In the genomic region with DNA sequence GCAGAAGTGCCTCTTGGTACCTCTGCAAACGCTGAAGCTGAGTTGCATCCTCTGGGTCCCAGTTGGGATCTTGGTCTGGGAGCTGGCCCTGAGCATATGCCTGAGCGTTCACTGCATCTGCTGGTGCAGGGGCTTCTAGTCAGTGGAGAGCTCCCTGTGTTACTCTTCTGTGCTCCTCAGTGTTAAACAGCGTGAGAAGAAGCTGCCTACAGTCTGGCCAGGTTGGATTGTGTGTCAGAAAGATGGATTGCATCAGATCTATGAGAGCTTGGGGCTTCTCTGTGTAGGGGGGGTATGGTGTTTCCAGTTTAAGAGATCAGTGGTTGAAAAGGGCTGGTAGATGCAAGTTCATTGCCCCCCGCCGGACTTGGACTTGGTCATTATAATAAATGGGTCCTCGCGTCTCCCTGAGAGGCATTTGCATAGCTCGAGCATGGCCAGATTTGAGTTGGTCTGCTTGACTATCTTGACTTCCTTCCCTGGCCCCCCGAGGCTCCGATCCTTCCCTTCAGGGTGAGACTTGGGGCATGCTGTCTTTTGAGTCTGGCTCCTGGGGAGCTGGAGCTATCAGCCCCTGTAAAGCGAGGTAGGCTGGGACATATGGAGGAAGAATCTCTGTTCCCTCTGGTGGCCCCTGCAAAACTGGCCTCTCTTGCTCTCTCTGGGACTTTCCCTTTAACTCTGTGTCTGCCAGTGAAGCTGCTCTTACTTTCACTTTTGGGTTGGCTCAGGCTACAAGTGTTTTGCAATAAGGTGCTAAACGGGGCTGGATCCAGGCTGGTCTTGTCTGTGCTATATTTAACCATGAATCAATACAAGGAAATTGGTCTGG, we compare ENCODE assay signal across 8 cellular contexts. TPM values are rescaled to one million over a fixed set of nuclear protein-coding genes. Genes with fewer than 3 reads are reported as not detected.
DNase-seq lines count a peak whose midpoint lies in the region; ATAC-seq and TF ChIP-seq lines count a peak whose summit lies in the region.
"Had no signal": no experiment of that assay in that cellular context is flagged by ENCODE, and none has a peak within 500 bp of the region (broad histone marks: within the 10 kb centered on the region; RNA-seq: fewer than 3 reads in every experiment).

No MANE protein-coding gene starts in this region.

- peaks cover 0 to 3% of the 10 kb centered on the region in 2 donors for H3K9me3 Mint-ChIP-seq in activated T-cell treated with anti-CD3 and anti-CD28 coated beads, Interleukin-2, amount 50 U/mL, for 72 hours

- DNase-seq in GM19240 (ENCODE audit: insufficient read length, low spot score) (peak; percentile 75), LNCaP clone FGC (ENCODE audit: low read depth) (no peak), left ventricle myocardium superior (no peak), occipital lobe (lab: John Stamatoyannopoulos, UW) (no peak), ureter (ENCODE audit: low spot score) (no peak)
- peak; percentile 45 to 56 for DNase-seq in activated T-cell treated with anti-CD3 and anti-CD28 coated beads, Interleukin-2, amount 50 U/mL, for 72 hours
- peak; percentile 20 to 26 for DNase-seq in stimulated activated CD4-positive, alpha-beta T cell treated with anti-CD3 and anti-CD28 coated beads, Interleukin-1b, Interleukin-23, amount 100 ng/mL, for 4 hours (ENCODE audit: low read depth in 2 of 2)

- H3K4me3 Mint-ChIP-seq in activated T-cell treated with anti-CD3 and anti-CD28 coated beads, Interleukin-2, amount 50 U/mL, for 72 hours, result peak overlapping the region; percentile 81 to 92

- TF ChIP-seq CTCF in LNCaP clone FGC (IDR thresholded peaks at IDR 0.05; ENCODE audit: control insufficient read depth, extremely low read depth, insufficient read depth), result no peak

- H3K27ac Mint-ChIP-seq in activated T-cell treated with anti-CD3 and anti-CD28 coated beads, Interleukin-2, amount 50 U/mL, for 72 hours, result peak overlapping the region; percentile 69
- H3K27ac Mint-ChIP-seq: brain had no signal

- peaks cover 31% of the 10 kb centered on the region for H3K4me1 Mint-ChIP-seq in activated T-cell treated with anti-CD3 and anti-CD28 coated beads, Interleukin-2, amount 50 U/mL, for 72 hours (ENCODE audit: low read depth)
- H3K4me1 Mint-ChIP-seq: brain had no signal

- peak; percentile 96 for ATAC-seq in activated T-cell treated with anti-CD3 and anti-CD28 coated beads, Interleukin-2, amount 50 U/mL, for 72 hours (replicated peaks in 1 of 2)
- ATAC-seq in left ventricle myocardium superior, result peak; percentile 77

- 0 out of 2 replicates have a peak overlapping the region, but pooled peaks have one; percentile 14 for H3K4me3 ChIP-seq in LNCaP clone FGC (ENCODE audit: low read depth, low read length)

- no peaks in the 10 kb centered on the region for H3K27me3 Mint-ChIP-seq in activated T-cell treated with anti-CD3 and anti-CD28 coated beads, Interleukin-2, amount 50 U/mL, for 72 hours (ENCODE audit: low read depth)

- intact Hi-C loops in left ventricle myocardium superior (cut with micrococcal nuclease), result no loop called here

- peaks cover 0 to under 1% of the 10 kb centered on the region in 2 donors for H3K36me3 Mint-ChIP-seq in activated T-cell treated with anti-CD3 and anti-CD28 coated beads, Interleukin-2, amount 50 U/mL, for 72 hours (ENCODE audit: insufficient read depth in 2 of 2)
- H3K36me3 Mint-ChIP-seq: brain had no signal

RNA-seq across cellular contexts. Expression of a gene that starts 52.9 kb away (rescaled TPM):
- not detected for total RNA-seq in activated T-cell treated with anti-CD3 and anti-CD28 coated beads, Interleukin-2, amount 50 U/mL, for 72 hours
- total RNA-seq in left ventricle myocardium superior (not detected), occipital lobe (not detected), ureter (not detected)

Comparison
In these comparisons a context has a peak if more than half of its experiments do, and no peak if none do; other contexts are left out.
1. DNase-seq: peak in GM19240 (single experiment), activated T-cell treated with anti-CD3 and anti-CD28 coated beads, Interleukin-2, amount 50 U/mL, for 72 hours (2 of 2) and stimulated activated CD4-positive, alpha-beta T cell treated with anti-CD3 and anti-CD28 coated beads, Interleukin-1b, Interleukin-23, amount 100 ng/mL, for 4 hours (2 of 2); none in LNCaP clone FGC (single experiment), left ventricle myocardium superior (single experiment), occipital lobe (single experiment) and ureter (single experiment).